14 cellular contexts compared by ENCODE assay signal in genomic region chr17:32732900-32733299, GRCh38.
A peak's percentile ranks its signal among the peaks of the same experiment; 100 is the strongest.
DNase-seq lines count a peak whose midpoint lies in the region; FAIRE-seq and TF ChIP-seq lines count a peak whose summit lies in the region.
"Had no signal": no experiment of that assay in that cellular context is flagged by ENCODE, and none has a peak within 500 bp of the region (broad histone marks: within the 10 kb centered on the region; RNA-seq: fewer than 3 reads in every experiment).

No MANE protein-coding gene starts in this region.

- H3K4me1 ChIP-seq in transverse colon: no peaks in the 10 kb centered on the region

- no peak for TF ChIP-seq EP300 in transverse colon (IDR thresholded peaks at IDR 0.05; ENCODE audit: low read depth)

- FAIRE-seq in urothelium cell line (lab: Jason Lieb, UNC): peak; percentile 37
- FAIRE-seq: A204.1, GM19239, H54 had no signal

- no peaks in the 10 kb centered on the region for H3K27me3 ChIP-seq in transverse colon

- in situ Hi-C loops in transverse colon (cut with MboI; ENCODE audit: low pct_ligation_motif_present in 1 of 4, low pct_unique_long_range_greater_than_20kb in 1 of 4, low sequenced_read_pairs in 3 of 4): no loop called here

- H3K36me3 ChIP-seq in transverse colon: peaks cover 0 to 9% (median 4%) of the 10 kb centered on the region in 4 donors

- intact Hi-C loops in transverse colon (cut with DNase I; ENCODE audit: low total_unique reads): no loop called here

- H3K27ac ChIP-seq in angular gyrus (ENCODE audit: low read depth, low read length) (peak overlapping the region; percentile 38), cingulate gyrus (ENCODE audit: low read depth, low read length) (peak overlapping the region; percentile 54), transverse colon (no peak overlapping the region)

- H3K4me3 ChIP-seq in transverse colon: no peak overlapping the region

- DNase-seq in middle frontal gyrus (ENCODE audit: extremely low spot score, low spot score): peak; percentile 27
- no peak for DNase-seq in urothelium cell line (ENCODE audit: low spot score)
- DNase-seq in activated naive CD4-positive, alpha-beta T cell (lab: John Stamatoyannopoulos, UW): no peak
- no peak for DNase-seq in transverse colon
- no peak for DNase-seq in NCI-H1930 (lab: John Stamatoyannopoulos, UW)
- DNase-seq: CD8-positive, alpha-beta T cell; COR-L47; DND-41; GF-D8 had no signal

- TF ChIP-seq POLR2A in transverse colon (IDR thresholded peaks at IDR 0.05): no peak

- WGBS in transverse colon (ENCODE audit: low coverage in 1 of 2), 2 donors: 87% methylated on average over 6 of the region's 6 CpGs; no CpG with 5 or more reads in 1 of the 2 donors

- H3K9me3 ChIP-seq in transverse colon: no peaks in the 10 kb centered on the region

- TF ChIP-seq CTCF in transverse colon (IDR thresholded peaks at IDR 0.05): no peak

Comparison
In these comparisons a context has a peak if more than half of its experiments do, and no peak if none do; other contexts are left out.
1. H3K27ac ChIP-seq: peak in angular gyrus (single experiment) and cingulate gyrus (single experiment); none in transverse colon (0 of 4).